Comparison of ENCODE assay signal across 1 cellular context in the genomic region with DNA sequence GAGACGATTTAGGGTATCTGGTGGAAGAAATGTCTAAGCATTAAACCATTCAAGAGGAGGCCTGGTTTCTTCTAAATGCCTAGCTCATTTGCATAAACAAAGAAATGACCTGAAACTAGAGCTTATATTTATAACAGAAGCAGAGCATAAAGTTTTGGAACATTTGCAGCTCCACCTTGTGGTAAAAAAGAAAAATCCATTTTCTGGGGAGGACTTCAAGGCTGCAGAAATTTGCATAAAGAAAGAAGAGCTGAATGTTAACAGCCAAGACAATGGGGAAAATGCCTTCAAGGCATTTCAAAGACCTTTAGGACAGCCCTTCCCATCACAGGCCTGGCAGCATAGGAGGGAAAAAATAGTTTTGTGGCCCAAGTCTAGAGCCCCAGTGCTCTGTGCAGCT.
TF ChIP-seq lines count a peak whose summit lies in the region.

No MANE protein-coding gene starts in this region.

TF ChIP-seq in HCT116, 20 proteins besides CTCF, POLR2A, EP300 and RAD21 (continued from another document):
- TF ChIP-seq REST (IDR thresholded peaks at IDR 0.05; ENCODE audit: low read depth) = no peak
- TF ChIP-seq, protein P1, sequence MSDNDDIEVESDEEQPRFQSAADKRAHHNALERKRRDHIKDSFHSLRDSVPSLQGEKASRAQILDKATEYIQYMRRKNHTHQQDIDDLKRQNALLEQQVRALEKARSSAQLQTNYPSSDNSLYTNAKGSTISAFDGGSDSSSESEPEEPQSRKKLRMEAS (IDR thresholded peaks at IDR 0.05) = no peak
- no peak for TF ChIP-seq EZH2 (IDR thresholded peaks at IDR 0.05)
TF ChIP-seq in HCT116: peak in this region for 0.
